Comparison of ENCODE assay signal across 3 cellular contexts in the genomic region with DNA sequence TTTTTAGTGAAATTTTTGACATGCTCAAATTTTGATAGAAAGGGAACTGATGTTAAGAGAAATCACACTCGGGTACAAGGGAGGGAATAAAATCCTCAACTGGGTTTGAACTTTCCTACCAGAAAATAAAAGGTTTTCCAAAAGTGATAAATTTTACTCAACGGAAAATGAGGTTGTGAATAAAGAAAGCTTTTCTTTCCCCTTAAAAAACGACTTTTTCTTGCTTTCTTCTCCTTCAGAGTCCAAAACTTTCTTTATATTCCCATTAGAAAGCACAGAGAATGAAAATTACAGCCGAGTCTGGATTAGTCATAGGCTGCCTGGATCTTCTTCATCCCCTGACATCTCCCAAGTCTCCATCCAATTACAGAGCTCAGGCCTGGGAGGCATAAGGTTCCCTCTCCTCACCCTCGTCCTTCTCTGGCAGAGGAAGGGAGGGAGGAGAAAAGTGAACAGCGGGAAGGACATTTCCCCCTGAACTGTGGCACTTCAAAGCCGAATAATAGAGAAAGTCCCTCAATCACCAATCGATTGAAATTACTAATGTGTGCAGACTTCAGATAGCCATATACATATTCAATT.
TF ChIP-seq lines count a peak whose summit lies in the region.

No MANE protein-coding gene starts in this region.

TF ChIP-seq in GM23338, 12 proteins besides CTCF, POLR2A, EP300 and RAD21:
- no peak for TF ChIP-seq ZNF114 (CRISPR knock-in tag; IDR thresholded peaks at IDR 0.05)

TF ChIP-seq in WTC11, 78 proteins besides CTCF, POLR2A, EP300 and RAD21:
- TF ChIP-seq JUN (CRISPR knock-in tag; IDR thresholded peaks at IDR 0.05) (no peak), IRF2 (CRISPR knock-in tag; IDR thresholded peaks at IDR 0.05; ENCODE audit: borderline replicate concordance, low read depth) (no peak)
- TF ChIP-seq, protein P1, sequence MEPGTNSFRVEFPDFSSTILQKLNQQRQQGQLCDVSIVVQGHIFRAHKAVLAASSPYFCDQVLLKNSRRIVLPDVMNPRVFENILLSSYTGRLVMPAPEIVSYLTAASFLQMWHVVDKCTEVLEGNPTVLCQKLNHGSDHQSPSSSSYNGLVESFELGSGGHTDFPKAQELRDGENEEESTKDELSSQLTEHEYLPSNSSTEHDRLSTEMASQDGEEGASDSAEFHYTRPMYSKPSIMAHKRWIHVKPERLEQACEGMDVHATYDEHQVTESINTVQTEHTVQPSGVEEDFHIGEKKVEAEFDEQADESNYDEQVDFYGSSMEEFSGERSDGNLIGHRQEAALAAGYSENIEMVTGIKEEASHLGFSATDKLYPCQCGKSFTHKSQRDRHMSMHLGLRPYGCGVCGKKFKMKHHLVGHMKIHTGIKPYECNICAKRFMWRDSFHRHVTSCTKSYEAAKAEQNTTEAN (CRISPR knock-in tag; IDR thresholded peaks at IDR 0.05), result no peak

TF ChIP-seq in endothelial cell of umbilical vein, 7 proteins besides CTCF, POLR2A, EP300 and RAD21:
- TF ChIP-seq MYC (IDR thresholded peaks at IDR 0.05; ENCODE audit: low read depth, low read length) (no peak), FOS (IDR thresholded peaks at IDR 0.05; ENCODE audit: borderline replicate concordance, insufficient read depth, low read length) (no peak), POLR2AphosphoS5 (IDR thresholded peaks at IDR 0.05; ENCODE audit: insufficient read depth, low read depth, low read length) (no peak), GATA2 (IDR thresholded peaks at IDR 0.05; ENCODE audit: insufficient read depth, insufficient read length, low read depth, low read length) (no peak), EZH2 (IDR thresholded peaks at IDR 0.05; ENCODE audit: borderline replicate concordance, low read depth, low read length, severe bottlenecking) (no peak), JUN (IDR thresholded peaks at IDR 0.05; ENCODE audit: borderline replicate concordance, insufficient read depth, insufficient read length, low read depth) (no peak)
- TF ChIP-seq, protein P2, sequence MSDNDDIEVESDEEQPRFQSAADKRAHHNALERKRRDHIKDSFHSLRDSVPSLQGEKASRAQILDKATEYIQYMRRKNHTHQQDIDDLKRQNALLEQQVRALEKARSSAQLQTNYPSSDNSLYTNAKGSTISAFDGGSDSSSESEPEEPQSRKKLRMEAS (IDR thresholded peaks at IDR 0.05; ENCODE audit: insufficient read depth, insufficient read length), result no peak
TF ChIP-seq in endothelial cell of umbilical vein: peak in this region for 0.
